ENCODE assay signal across 8 cellular contexts in the genomic region with DNA sequence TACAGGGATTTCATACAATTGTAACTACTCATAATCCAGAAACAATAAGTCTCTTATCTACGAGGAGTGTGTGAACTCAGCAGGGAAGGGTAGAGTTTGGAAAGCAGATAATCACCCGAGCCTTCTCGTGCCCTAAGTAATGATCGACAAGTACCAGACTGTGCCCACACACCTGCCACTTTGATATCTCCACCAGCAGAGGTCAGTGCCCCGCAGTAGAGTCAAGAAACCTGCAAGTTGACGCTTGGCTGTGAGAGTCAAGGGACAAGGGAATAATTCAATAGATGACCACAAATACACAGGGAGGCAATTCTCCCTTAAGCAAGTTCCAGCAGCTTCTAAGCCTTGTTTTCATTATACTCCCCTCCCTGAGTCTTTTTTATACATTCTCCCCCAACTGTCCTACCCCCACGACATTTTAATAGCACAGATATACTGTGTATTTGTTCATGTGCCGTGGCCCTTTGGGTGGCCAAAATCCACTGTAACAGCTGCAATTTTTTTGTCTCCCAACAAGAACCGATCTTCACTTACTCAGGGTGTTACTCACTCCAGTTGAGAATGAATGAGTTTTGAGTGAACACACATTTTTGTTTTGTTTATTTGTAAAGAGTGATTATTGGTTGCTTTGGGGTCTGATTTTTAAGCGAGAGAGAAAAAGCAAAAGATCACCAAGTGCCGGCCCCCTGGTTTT.
A peak's percentile ranks its signal among the peaks of the same experiment; 100 is the strongest.
DNase-seq lines count a peak whose midpoint lies in the region; ATAC-seq and TF ChIP-seq lines count a peak whose summit lies in the region.

No MANE protein-coding gene starts in this region.

- no peaks in the 10 kb centered on the region for H3K9me3 Mint-ChIP-seq in activated T-cell treated with anti-CD3 and anti-CD28 coated beads, Interleukin-2, amount 50 U/mL, for 72 hours

- no peak for TF ChIP-seq POLR2A in NB4 (IDR thresholded peaks at IDR 0.05; ENCODE audit: extremely low read depth, insufficient read length)

- peaks cover 37% of the 10 kb centered on the region for H3K4me1 Mint-ChIP-seq in activated T-cell treated with anti-CD3 and anti-CD28 coated beads, Interleukin-2, amount 50 U/mL, for 72 hours (ENCODE audit: low read depth)

- H3K36me3 Mint-ChIP-seq in activated T-cell treated with anti-CD3 and anti-CD28 coated beads, Interleukin-2, amount 50 U/mL, for 72 hours (ENCODE audit: insufficient read depth in 2 of 2), result peaks cover 0 to 3% of the 10 kb centered on the region in 2 donors

- H3K27me3 Mint-ChIP-seq in activated T-cell treated with anti-CD3 and anti-CD28 coated beads, Interleukin-2, amount 50 U/mL, for 72 hours (ENCODE audit: low read depth), result no peaks in the 10 kb centered on the region

- ATAC-seq in activated T-cell treated with anti-CD3 and anti-CD28 coated beads, Interleukin-2, amount 50 U/mL, for 72 hours (replicated peaks in 1 of 2), result peak; percentile 48 to 66
- ATAC-seq in stimulated activated naive CD8-positive, alpha-beta T cell treated with anti-CD3 and anti-CD28 coated beads, Interleukin-15, Interleukin-2, amounts not matched to agents 100 U/mL and 50 U/mL, for 24 hours, result no peak

- no peak overlapping the region for H3K27ac Mint-ChIP-seq in activated T-cell treated with anti-CD3 and anti-CD28 coated beads, Interleukin-2, amount 50 U/mL, for 72 hours

- DNase-seq in DMS 273 (lab: John Stamatoyannopoulos, UW; ENCODE audit: unreplicated experiment) (peak; percentile 61), DMS 273 treated with DMSO at 0.1 percent for 48 hours (lab: John Stamatoyannopoulos, UW) (no peak), NB4 (ENCODE audit: low read depth) (peak; percentile 78), iPS-NIHi11 (ENCODE audit: low spot score) (peak; percentile 62), DMS79 treated with DMSO at 0.1 percent for 48 hours (lab: John Stamatoyannopoulos, UW) (no peak), hippocampal formation (lab: John Stamatoyannopoulos, UW) (no peak)
- peak; percentile 29 to 30 for DNase-seq in activated T-cell treated with anti-CD3 and anti-CD28 coated beads, Interleukin-2, amount 50 U/mL, for 72 hours
- DNase-seq in stimulated activated naive CD8-positive, alpha-beta T cell treated with anti-CD3 and anti-CD28 coated beads, Interleukin-15, Interleukin-2, amounts not matched to agents 100 U/mL and 50 U/mL, for 24 hours, result peak; percentile 23

- no peak overlapping the region for H3K4me3 ChIP-seq in NB4 (ENCODE audit: low read depth, low read length)

- no peak overlapping the region for H3K4me3 Mint-ChIP-seq in activated T-cell treated with anti-CD3 and anti-CD28 coated beads, Interleukin-2, amount 50 U/mL, for 72 hours

- TF ChIP-seq CTCF in NB4 (IDR thresholded peaks at IDR 0.05; ENCODE audit: low read depth, low read length), result peak; percentile 78

Comparison
In these comparisons a context has a peak if more than half of its experiments do, and no peak if none do; other contexts are left out.
1. DNase-seq: peak in DMS 273 (single experiment), NB4 (single experiment), activated T-cell treated with anti-CD3 and anti-CD28 coated beads, Interleukin-2, amount 50 U/mL, for 72 hours (2 of 2), iPS-NIHi11 (single experiment) and stimulated activated naive CD8-positive, alpha-beta T cell treated with anti-CD3 and anti-CD28 coated beads, Interleukin-15, Interleukin-2, amounts not matched to agents 100 U/mL and 50 U/mL, for 24 hours (single experiment); none in DMS 273 treated with DMSO at 0.1 percent for 48 hours (single experiment), DMS79 treated with DMSO at 0.1 percent for 48 hours (single experiment) and hippocampal formation (0 of 2).